ENCODE assay signal across 26 cellular contexts in genomic region chr20:6277661-6278060, GRCh38.
DNase-seq lines count a peak whose midpoint lies in the region; TF ChIP-seq lines count a peak whose summit lies in the region.
"Had no signal": no experiment of that assay in that cellular context is flagged by ENCODE, and none has a peak within 500 bp of the region (broad histone marks: within the 10 kb centered on the region; RNA-seq: fewer than 3 reads in every experiment).

No MANE protein-coding gene starts in this region.

- H2BK120ac ChIP-seq in mesendoderm (ENCODE audit: low read depth, low read length), result no peak overlapping the region
- no peak overlapping the region for H2BK120ac ChIP-seq in neuronal stem cell (ENCODE audit: low read depth, low read length)

- in situ Hi-C loops in astrocyte of the spinal cord (cut with HindIII; ENCODE audit: low sequenced_read_pairs), result no loop called here

- no peak overlapping the region for H3K9ac ChIP-seq in mesendoderm (ENCODE audit: low read length)
- H3K9ac ChIP-seq in neuronal stem cell (ENCODE audit: low read depth, low read length, poor library complexity), result no peak overlapping the region
- H3K9ac ChIP-seq: BLaER1 treated with 17β-estradiol and CSF1 and Interleukin-3, amounts not matched to agents 10 nM and 100 nM had no signal

- H4K91ac ChIP-seq in neuronal stem cell (ENCODE audit: low read depth, low read length, poor library complexity), result no peak overlapping the region

- no peak overlapping the region for H2AFZ ChIP-seq in neuronal stem cell (ENCODE audit: low read length)

- H3K23ac ChIP-seq in mesendoderm (ENCODE audit: low read length), result no peak overlapping the region
- H3K23ac ChIP-seq in neuronal stem cell (ENCODE audit: low read depth, low read length, poor library complexity), result no peak overlapping the region

- no peak for TF ChIP-seq CTCF in astrocyte of the spinal cord (IDR thresholded peaks at IDR 0.05; ENCODE audit: low read depth, low read length)

- H3K56ac ChIP-seq in mesendoderm (ENCODE audit: low read length), result peak overlapping the region; percentile 56

- H2BK15ac ChIP-seq in mesendoderm (replicated peaks; ENCODE audit: low read depth) (no peak overlapping the region), neuronal stem cell (ENCODE audit: low read length) (no peak overlapping the region)

- H3K27ac ChIP-seq in mesendoderm (ENCODE audit: low read depth, low read length), result peak overlapping the region; percentile 59
- H3K27ac ChIP-seq in neuronal stem cell (replicated peaks; ENCODE audit: low read length), result no peak overlapping the region
- H3K27ac ChIP-seq: adrenal gland; BLaER1 treated with 17β-estradiol and CSF1 and Interleukin-3, amounts not matched to agents 10 nM and 100 nM; lower lobe of right lung; pancreas; SJSA1; spleen; transverse colon had no signal

- no peak overlapping the region for H3K14ac ChIP-seq in neuronal stem cell (ENCODE audit: low read length)

- WGBS in mesendoderm (ENCODE audit: extremely low coverage, insufficient coverage, low lambda C conversion rate), result no CpG with 5 or more reads among the region's 6 CpGs
- WGBS in neuronal stem cell (ENCODE audit: extremely low coverage in 2 of 2, insufficient read length in 2 of 2, insufficient replicate concordance in 1 of 2), 2 donors, result no CpG with 5 or more reads among the region's 6 CpGs

- no peak overlapping the region for H4K5ac ChIP-seq in mesendoderm (ENCODE audit: low read length)

- no peak overlapping the region for H2AK5ac ChIP-seq in mesendoderm (ENCODE audit: low read length)
- H2AK5ac ChIP-seq in neuronal stem cell (ENCODE audit: low read depth, low read length), result no peak overlapping the region

- no peak overlapping the region for H3K4me2 ChIP-seq in mesendoderm (ENCODE audit: low read length)
- H3K4me2 ChIP-seq in neuronal stem cell (ENCODE audit: insufficient read depth, low read length, poor library complexity, severe bottlenecking), result no peak overlapping the region
- H3K4me2 ChIP-seq: BLaER1 treated with 17β-estradiol and CSF1 and Interleukin-3, amounts not matched to agents 10 nM and 100 nM had no signal

- H3K27me3 ChIP-seq in mesendoderm (ENCODE audit: insufficient read depth, low read length, poor library complexity), result no peaks in the 10 kb centered on the region
- H3K27me3 ChIP-seq in neuronal stem cell (ENCODE audit: control insufficient read depth in 3 of 3, insufficient read depth in 3 of 3, low read depth in 1 of 3, low read length in 3 of 3), result no peaks in the 10 kb centered on the region
- H3K27me3 ChIP-seq: BLaER1 treated with 17β-estradiol and CSF1 and Interleukin-3, amounts not matched to agents 10 nM and 100 nM; pancreas; SJSA1; spleen; transverse colon had no signal

- no peak overlapping the region for H4K8ac ChIP-seq in mesendoderm (ENCODE audit: low read depth, low read length)
- H4K8ac ChIP-seq in neuronal stem cell (ENCODE audit: low read depth, low read length), result no peak overlapping the region

- peaks cover 2% of the 10 kb centered on the region for H3K4me1 ChIP-seq in mesendoderm (ENCODE audit: control insufficient read depth, low read depth, low read length)
- H3K4me1 ChIP-seq in neuronal stem cell (ENCODE audit: control insufficient read depth in 2 of 2, insufficient read depth in 1 of 2, low read depth in 1 of 2, low read length in 2 of 2), result no peaks in the 10 kb centered on the region
- H3K4me1 ChIP-seq: adrenal gland; BLaER1 treated with 17β-estradiol and CSF1 and Interleukin-3, amounts not matched to agents 10 nM and 100 nM; lower lobe of right lung; pancreas; SJSA1; spleen; transverse colon had no signal

- DNase-seq in NCI-H1417 (lab: John Stamatoyannopoulos, UW) (peak in 2 of 3 experiments; percentile 75 to 89), NCI-H2227 treated with DMSO at 0.1 percent for 48 hours (lab: John Stamatoyannopoulos, UW) (peak; percentile 31), astrocyte of the spinal cord (ENCODE audit: low read depth, low spot score) (peak; percentile 17), mesendoderm (peak; percentile 92), neuronal stem cell (ENCODE audit: low spot score) (no peak), AG08395 (ENCODE audit: low spot score) (no peak), kidney tubule cell (ENCODE audit: low spot score) (no peak)
- DNase-seq: activated CD4-positive, CD25-positive, alpha-beta regulatory T cell; activated CD8-positive, alpha-beta memory T cell treated with anti-CD3 and anti-CD28 coated beads, Interleukin-2, amount 10 ng/mL, durations not matched to agents 7 days and 5 days; activated naive CD4-positive, alpha-beta T cell treated with anti-CD3 and anti-CD28 coated beads for 36 hours; activated T-cell treated with anti-CD3 and anti-CD28 coated beads, Interleukin-2, amount 50 U/mL, for 72 hours; adrenal gland; central memory CD4-positive, alpha-beta T cell; DMS79; islet precursor cell; lower lobe of right lung; mucosa of descending colon; NCI-H1105; NCI-H2107; NCI-H524 treated with DMSO at 0.1 percent for 48 hours; pancreas; RPMI8226; spleen; transverse colon had no signal

- H3K4ac ChIP-seq in mesendoderm (ENCODE audit: low read depth, low read length) (no peak overlapping the region), neuronal stem cell (ENCODE audit: low read length) (no peak overlapping the region)

- no peak overlapping the region for H2BK5ac ChIP-seq in mesendoderm (ENCODE audit: low read length)
- no peak overlapping the region for H2BK5ac ChIP-seq in neuronal stem cell (ENCODE audit: low read length)

- no peak overlapping the region for H3K18ac ChIP-seq in mesendoderm (ENCODE audit: low read length)
- H3K18ac ChIP-seq in neuronal stem cell (ENCODE audit: low read length), result no peak overlapping the region

- H2BK12ac ChIP-seq in neuronal stem cell (ENCODE audit: low read length), result no peak overlapping the region

- no peaks in the 10 kb centered on the region for H3K36me3 ChIP-seq in mesendoderm (ENCODE audit: control insufficient read depth, insufficient read depth, low read length)
- H3K36me3 ChIP-seq in neuronal stem cell (replicated peaks in 1 of 2; ENCODE audit: control insufficient read depth in 2 of 2, insufficient read depth in 2 of 2, low read length in 2 of 2), result no peaks in the 10 kb centered on the region
- H3K36me3 ChIP-seq: adrenal gland; BLaER1 treated with 17β-estradiol and CSF1 and Interleukin-3, amounts not matched to agents 10 nM and 100 nM; lower lobe of right lung; pancreas; SJSA1; spleen; transverse colon had no signal

- H3K4me3 ChIP-seq in astrocyte of the spinal cord (ENCODE audit: low read depth, low read length), result no peak overlapping the region
- no peak overlapping the region for H3K4me3 ChIP-seq in mesendoderm (ENCODE audit: low read length)
- H3K4me3 ChIP-seq in neuronal stem cell (ENCODE audit: low read length in 2 of 2), result no peak overlapping the region
- H3K4me3 ChIP-seq: adrenal gland; BLaER1 treated with 17β-estradiol and CSF1 and Interleukin-3, amounts not matched to agents 10 nM and 100 nM; lower lobe of right lung; mucosa of descending colon; pancreas; SJSA1; spleen; transverse colon had no signal

- peaks cover 0 to 5% of the 10 kb centered on the region in 2 donors for H3K9me3 ChIP-seq in neuronal stem cell (replicated peaks in 1 of 2; ENCODE audit: control insufficient read depth in 2 of 2, insufficient read depth in 1 of 2, low read depth in 1 of 2, low read length in 2 of 2)
- H3K9me3 ChIP-seq: adrenal gland, mucosa of descending colon, pancreas, SJSA1, transverse colon had no signal

- no peaks in the 10 kb centered on the region for H3K79me2 ChIP-seq in mesendoderm (ENCODE audit: control insufficient read depth, insufficient read depth, low read length)

- no peaks in the 10 kb centered on the region for H3K79me1 ChIP-seq in mesendoderm (ENCODE audit: low read length)
- H3K79me1 ChIP-seq in neuronal stem cell (ENCODE audit: low read depth, low read length), result no peaks in the 10 kb centered on the region

Comparison
In these comparisons a context has a peak if more than half of its experiments do, and no peak if none do; other contexts are left out.
1. DNase-seq: peak in NCI-H1417 (2 of 3), NCI-H2227 treated with DMSO at 0.1 percent for 48 hours (single experiment), astrocyte of the spinal cord (single experiment) and mesendoderm (single experiment); none in neuronal stem cell (single experiment), AG08395 (single experiment) and kidney tubule cell (single experiment).